ENCODE assay signal across 1 cellular context in the genomic region with DNA sequence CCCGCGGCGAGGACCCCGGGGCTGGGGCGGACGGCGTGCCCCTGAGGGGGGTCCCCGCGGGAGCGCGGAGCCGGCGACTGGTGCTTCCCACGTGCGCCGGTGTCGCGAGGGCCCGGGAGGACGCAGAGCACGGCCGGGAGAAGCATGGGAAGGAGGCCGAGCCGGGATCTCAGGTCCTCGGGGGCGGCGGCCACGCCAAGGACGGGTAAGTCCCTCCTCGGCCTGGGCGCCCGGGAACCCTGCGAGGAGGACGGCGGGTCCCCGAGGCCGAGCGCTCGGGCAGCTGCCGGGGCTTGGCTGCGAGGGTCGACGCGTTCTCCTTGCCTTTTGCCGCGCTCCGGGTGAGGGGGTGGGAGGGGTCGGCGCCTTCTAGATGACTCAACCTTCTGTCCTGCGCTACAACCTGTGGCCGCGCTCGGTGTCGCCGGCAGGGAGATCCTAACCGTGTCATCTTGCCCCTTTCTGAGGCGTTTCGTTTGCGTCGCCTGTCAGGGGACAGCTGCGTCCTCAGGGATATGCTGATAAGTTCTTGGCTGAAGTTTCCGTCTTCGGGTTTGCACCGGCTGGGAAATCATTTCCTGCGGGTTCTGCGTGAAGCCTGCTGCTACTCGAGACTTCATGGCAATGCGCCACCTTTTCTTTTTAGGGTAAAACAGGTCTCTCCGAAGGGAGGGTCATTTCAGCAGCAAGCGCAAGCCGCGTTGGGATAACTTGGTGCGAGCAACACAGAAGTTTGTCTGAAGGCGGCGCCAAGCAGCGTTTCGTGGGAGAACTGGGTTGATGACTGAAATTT.
TF ChIP-seq lines count a peak whose summit lies in the region.

No MANE protein-coding gene starts in this region.

TF ChIP-seq in A549, 52 proteins besides CTCF, POLR2A, EP300 and RAD21 (continued from another document):
- TF ChIP-seq ESRRA (IDR thresholded peaks at IDR 0.05; ENCODE audit: borderline replicate concordance, low read length): no peak
